Comparison of ENCODE assay signal across 20 cellular contexts in the genomic region with DNA sequence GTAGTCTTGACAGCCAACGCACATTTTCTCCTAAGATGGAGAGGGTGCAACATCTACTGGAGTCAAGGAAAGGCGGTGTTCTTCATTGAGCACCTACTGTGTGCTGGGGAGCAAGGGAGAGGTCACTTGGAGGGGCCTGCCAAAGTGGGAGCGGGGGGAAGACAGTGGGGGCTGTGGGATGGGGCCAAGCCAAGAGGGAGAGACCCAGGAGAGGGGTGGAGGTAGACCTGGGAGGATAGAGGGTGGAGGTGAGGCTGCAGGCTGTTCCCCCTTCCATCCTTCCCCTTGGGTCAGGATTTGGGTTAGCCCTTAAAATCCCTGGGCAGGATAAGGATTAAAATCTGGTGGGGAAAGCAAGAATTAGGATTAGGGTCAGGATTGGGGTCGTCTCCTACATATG. TPM values are rescaled to one million over a fixed set of nuclear protein-coding genes. Genes with fewer than 3 reads are reported as not detected.
DNase-seq lines count a peak whose midpoint lies in the region; ATAC-seq and TF ChIP-seq lines count a peak whose summit lies in the region.
"Had no signal": no experiment of that assay in that cellular context is flagged by ENCODE, and none has a peak within 500 bp of the region (broad histone marks: within the 10 kb centered on the region; RNA-seq: fewer than 3 reads in every experiment).

No MANE protein-coding gene starts in this region.

- H3K4me1 ChIP-seq in HEK293 (ENCODE audit: control insufficient read depth, insufficient read depth, low read length), result no peaks in the 10 kb centered on the region; the same call in 1 of the 2 replicates
- H3K4me1 ChIP-seq in stomach, result peaks cover 34 to 64% (median 50%) of the 10 kb centered on the region in 4 donors

- H3K36me3 ChIP-seq in HEK293 (ENCODE audit: control insufficient read depth in 2 of 2, insufficient read depth in 1 of 2, low read length in 2 of 2), result no peaks in the 10 kb centered on the region
- H3K36me3 ChIP-seq in stomach, result no peaks in the 10 kb centered on the region
- H3K36me3 ChIP-seq: Peyer's patch had no signal

- ATAC-seq in GM19452 (IDR thresholded peaks at IDR 0.05; ENCODE audit: unreplicated experiment), result no peak
- ATAC-seq: HepG2 had no signal

- no peak for TF ChIP-seq CTCF in HEK293 (tag by site-specific recombination; IDR thresholded peaks at IDR 0.05)
- no peak for TF ChIP-seq CTCF in stomach (IDR thresholded peaks at IDR 0.05)

- no peak for DNase-seq in activated naive CD4-positive, alpha-beta T cell treated with anti-CD3 and anti-CD28 coated beads, Interleukin-2, amount 10 ng/mL, durations not matched to agents 7 days and 5 days
- no peak for DNase-seq in activated naive CD4-positive, alpha-beta T cell treated with anti-CD3 and anti-CD28 coated beads for 36 hours
- DNase-seq in immature natural killer cell (no peak), stomach (peak; percentile 11), GM19238 (ENCODE audit: insufficient read length, low spot score) (no peak)
- no peak for DNase-seq in stimulated activated CD4-positive, alpha-beta T cell treated with anti-CD3 and anti-CD28 coated beads, Interleukin-2, amount 100 ng/mL, for 24 hours
- DNase-seq: DMS79, GM23248, HCEC 1CT, KBM-7, NCI-H1092 treated with DMSO at 0.1 percent for 48 hours, NCI-H1436 treated with DMSO at 0.1 percent for 48 hours, NCI-H1930, NCI-H524 treated with DMSO at 0.1 percent for 48 hours had no signal

- H3K4me3 ChIP-seq in HEK293 (ENCODE audit: low read depth, low read length) (no peak overlapping the region), stomach (no peak overlapping the region)
- H3K4me3 ChIP-seq: GM23248, Peyer's patch had no signal

- 72 to 86% (median 83%) methylated on average over 4 of the region's 4 CpGs for WGBS in stomach, 5 donors

- TF ChIP-seq EP300 in stomach (IDR thresholded peaks at IDR 0.05), result no peak

- no peaks in the 10 kb centered on the region for H3K36me3 Mint-ChIP-seq in activated naive CD4-positive, alpha-beta T cell treated with anti-CD3 and anti-CD28 coated beads, Interleukin-2, amount 10 ng/mL, durations not matched to agents 7 days and 5 days
- no peaks in the 10 kb centered on the region for H3K36me3 Mint-ChIP-seq in activated naive CD4-positive, alpha-beta T cell treated with anti-CD3 and anti-CD28 coated beads for 36 hours (ENCODE audit: low read depth)
- H3K36me3 Mint-ChIP-seq in immature natural killer cell, result no peaks in the 10 kb centered on the region

- no peak overlapping the region for H3K4me3 Mint-ChIP-seq in activated naive CD4-positive, alpha-beta T cell treated with anti-CD3 and anti-CD28 coated beads, Interleukin-2, amount 10 ng/mL, durations not matched to agents 7 days and 5 days
- H3K4me3 Mint-ChIP-seq in activated naive CD4-positive, alpha-beta T cell treated with anti-CD3 and anti-CD28 coated beads for 36 hours, result no peak overlapping the region
- H3K4me3 Mint-ChIP-seq in immature natural killer cell, result peak overlapping the region in 3 of 5 donors; percentile 15 to 46 (median 32)

- peaks cover 0 to 58% (median 31%) of the 10 kb centered on the region in 3 donors for H3K27me3 ChIP-seq in stomach

- H3K9me3 Mint-ChIP-seq in activated naive CD4-positive, alpha-beta T cell treated with anti-CD3 and anti-CD28 coated beads, Interleukin-2, amount 10 ng/mL, durations not matched to agents 7 days and 5 days, result no peaks in the 10 kb centered on the region
- no peaks in the 10 kb centered on the region for H3K9me3 Mint-ChIP-seq in activated naive CD4-positive, alpha-beta T cell treated with anti-CD3 and anti-CD28 coated beads for 36 hours
- peaks cover 0 to 2% (median 0%) of the 10 kb centered on the region in 6 donors for H3K9me3 Mint-ChIP-seq in immature natural killer cell

- intact Hi-C loops in activated naive CD4-positive, alpha-beta T cell treated with anti-CD3 and anti-CD28 coated beads for 36 hours (cut with micrococcal nuclease), result no loop called here
- intact Hi-C loops in stomach (cut with DNase I; ENCODE audit: low total_unique reads), result no loop called here

- POLR2A ChIA-PET in HEK293 (lab: Yijun Ruan, JAX), result no interaction called here

- H3K9me3 ChIP-seq in HEK293 (ENCODE audit: control insufficient read depth, insufficient read depth, low read depth, low read length) (no peaks in the 10 kb centered on the region), stomach (no peaks in the 10 kb centered on the region)
- H3K9me3 ChIP-seq: Peyer's patch had no signal

- peak overlapping the region; percentile 4 for H3K27ac Mint-ChIP-seq in activated naive CD4-positive, alpha-beta T cell treated with anti-CD3 and anti-CD28 coated beads, Interleukin-2, amount 10 ng/mL, durations not matched to agents 7 days and 5 days
- no peak overlapping the region for H3K27ac Mint-ChIP-seq in activated naive CD4-positive, alpha-beta T cell treated with anti-CD3 and anti-CD28 coated beads for 36 hours
- H3K27ac Mint-ChIP-seq in immature natural killer cell, result no peak overlapping the region

- peaks cover 80% of the 10 kb centered on the region for H3K27me3 Mint-ChIP-seq in activated naive CD4-positive, alpha-beta T cell treated with anti-CD3 and anti-CD28 coated beads, Interleukin-2, amount 10 ng/mL, durations not matched to agents 7 days and 5 days
- peaks cover 47% of the 10 kb centered on the region for H3K27me3 Mint-ChIP-seq in activated naive CD4-positive, alpha-beta T cell treated with anti-CD3 and anti-CD28 coated beads for 36 hours (ENCODE audit: low read depth)
- peaks cover 5 to 19% (median 18%) of the 10 kb centered on the region in 3 donors for H3K27me3 Mint-ChIP-seq in immature natural killer cell (ENCODE audit: low read depth in 3 of 3)

- CTCF ChIA-PET in activated naive CD4-positive, alpha-beta T cell treated with anti-CD3 and anti-CD28 coated beads, Interleukin-2, amount 10 ng/mL, durations not matched to agents 7 days and 5 days (lab: Charles Lee), result interaction anchor here (1.0 to 2.0 kb wide), 2 partner anchors 25 to 217 kb away, joined by 4 to 6 read pairs; no protein-coding TSS in a partner anchor
- CTCF ChIA-PET in activated naive CD4-positive, alpha-beta T cell treated with anti-CD3 and anti-CD28 coated beads for 36 hours (lab: Charles Lee), result interaction anchor here (1.2 kb wide), 1 partner anchor 26 kb away, joined by 3 read pairs; no protein-coding TSS in a partner anchor
- CTCF ChIA-PET in HEK293 (lab: Yijun Ruan, JAX), result interaction anchor here (0.8 to 2.1 kb wide), 4 partner anchors 14 to 218 kb away, joined by 3 to 10 read pairs (median 4); no protein-coding TSS in a partner anchor

- H3K27ac ChIP-seq in HEK293 (ENCODE audit: extremely low read depth, low read depth, low read length), result no peak overlapping the region
- no peak overlapping the region for H3K27ac ChIP-seq in stomach
- H3K27ac ChIP-seq: C4-2B, GM23248, HL-60, Peyer's patch had no signal

- TF ChIP-seq POLR2A in stomach (IDR thresholded peaks at IDR 0.05), result no peak

- H3K4me1 Mint-ChIP-seq in activated naive CD4-positive, alpha-beta T cell treated with anti-CD3 and anti-CD28 coated beads, Interleukin-2, amount 10 ng/mL, durations not matched to agents 7 days and 5 days, result peaks cover 5% of the 10 kb centered on the region
- peaks cover 12% of the 10 kb centered on the region for H3K4me1 Mint-ChIP-seq in activated naive CD4-positive, alpha-beta T cell treated with anti-CD3 and anti-CD28 coated beads for 36 hours (ENCODE audit: low read depth)
- peaks cover 0 to 12% of the 10 kb centered on the region in 2 donors for H3K4me1 Mint-ChIP-seq in immature natural killer cell

TF ChIP-seq in HEK293, 187 proteins besides CTCF, POLR2A, EP300 and RAD21:
- TF ChIP-seq ZNF341 (tag by site-specific recombination; IDR thresholded peaks at IDR 0.05; ENCODE audit: low read depth) (peak; percentile 46; the same call in 1 of the 2 replicates), ZNF24 (tag by site-specific recombination; IDR thresholded peaks at IDR 0.05) (no peak)

RNA-seq across cellular contexts. Expression of a gene that starts 1.7 kb away (rescaled TPM):
- under 1 TPM; 0.25 to 0.41 TPM for total RNA-seq in activated naive CD4-positive, alpha-beta T cell treated with anti-CD3 and anti-CD28 coated beads for 36 hours
- polyA plus RNA-seq in immature natural killer cell, result under 1 TPM in 1 of 3 donors, not detected in 2; 0.33 TPM
- total RNA-seq in stomach, result 100 to 1,000 TPM in 1 of 5 donors, 10 to 100 TPM in 4; 22.2 to 228 (median 46.4) TPM
- polyA plus RNA-seq in stomach, result 10 to 100 TPM; 22.5 to 55.7 (median 28.4) TPM
- total RNA-seq: HepG2 had no signal
- polyA plus RNA-seq: HepG2 had no signal

RNA-seq across cellular contexts. Expression of a gene that starts 51.6 kb away (rescaled TPM):
- 10 to 100 TPM; 19.4 to 20.4 TPM for total RNA-seq in activated naive CD4-positive, alpha-beta T cell treated with anti-CD3 and anti-CD28 coated beads for 36 hours
- 1 to 10 TPM; 2.0 to 5.8 (median 4.9) TPM for polyA plus RNA-seq in immature natural killer cell
- 10 to 100 TPM in 4 of 5 donors, 1 to 10 TPM in 1; 5.8 to 29.6 (median 13.6) TPM for total RNA-seq in stomach
- 10 to 100 TPM in 2 of 3 donors, 1 to 10 TPM in 1; 8.4 to 13.4 (median 12.1) TPM for polyA plus RNA-seq in stomach

Comparison
In these comparisons a context has a peak if more than half of its experiments do, and no peak if none do; other contexts are left out.
1. H3K4me3 Mint-ChIP-seq: peak in immature natural killer cell (3 of 5); none in activated naive CD4-positive, alpha-beta T cell treated with anti-CD3 and anti-CD28 coated beads, Interleukin-2, amount 10 ng/mL, durations not matched to agents 7 days and 5 days (single experiment) and activated naive CD4-positive, alpha-beta T cell treated with anti-CD3 and anti-CD28 coated beads for 36 hours (single experiment).
2. RNA of a gene that starts 1.7 kb away (total RNA-seq): 22.2 to 228 TPM in stomach; 0.25 to 0.41 TPM in activated naive CD4-positive, alpha-beta T cell treated with anti-CD3 and anti-CD28 coated beads for 36 hours; every median in the first group is over 10 times any median in the second.